Comparison of ENCODE assay signal across 24 cellular contexts in genomic region chr1:79792212-79792575, GRCh38.
DNase-seq lines count a peak whose midpoint lies in the region; ATAC-seq, FAIRE-seq and TF ChIP-seq lines count a peak whose summit lies in the region.
"Had no signal": no experiment of that assay in that cellular context is flagged by ENCODE, and none has a peak within 500 bp of the region (broad histone marks: within the 10 kb centered on the region; RNA-seq: fewer than 3 reads in every experiment).

No MANE protein-coding gene starts in this region.

- peak; percentile 35 for FAIRE-seq in GM18507 (lab: Jason Lieb, UNC)
- FAIRE-seq: endothelial cell of umbilical vein, GM12892 had no signal

- no peak overlapping the region for H3K4me3 ChIP-seq in epithelial cell of esophagus (ENCODE audit: low read length)
- no peak overlapping the region for H3K4me3 ChIP-seq in H7 (ENCODE audit: insufficient read depth, low read depth, low read length)
- H3K4me3 ChIP-seq: SK-N-MC, skin epidermis, transverse colon had no signal

- TF ChIP-seq CTCF in epithelial cell of esophagus (IDR thresholded peaks at IDR 0.05; ENCODE audit: insufficient read depth, low read depth, low read length, missing control alignments) (no peak), omental fat pad (IDR thresholded peaks at IDR 0.05) (no peak)

- ATAC-seq in SK-N-SH treated with all-trans-retinoic acid at 6 μM for 48 hours: peak; percentile 59
- ATAC-seq in omental fat pad (ENCODE audit: low FRiP score): peak; percentile 77
- no peak for ATAC-seq in HG02759 (IDR thresholded peaks at IDR 0.05; ENCODE audit: unreplicated experiment)
- ATAC-seq: activated CD8-positive, alpha-beta T cell treated with anti-CD3 and anti-CD28 coated beads, Interleukin-2, amount 10 ng/mL, durations not matched to agents 7 days and 5 days; left lobe of liver; stimulated activated naive CD8-positive, alpha-beta T cell treated with anti-CD3 and anti-CD28 coated beads, Interleukin-15, Interleukin-2, amounts not matched to agents 100 U/mL and 50 U/mL, for 24 hours had no signal

- H3K27me3 ChIP-seq in H7 (ENCODE audit: control insufficient read depth, insufficient read depth, low read length): no peaks in the 10 kb centered on the region
- H3K27me3 ChIP-seq: transverse colon had no signal

- H3K36me3 ChIP-seq in H7 (replicated peaks; ENCODE audit: control insufficient read depth, insufficient read depth, low read length): no peaks in the 10 kb centered on the region
- H3K36me3 ChIP-seq: transverse colon had no signal

- DNase-seq in GM18507 (ENCODE audit: extremely low spot score, insufficient read length, low read depth) (no peak), epithelial cell of esophagus (ENCODE audit: low read depth) (peak; percentile 14), omental fat pad (ENCODE audit: low spot score) (no peak), islet precursor cell (no peak), DMS53 treated with DMSO at 0.1 percent for 48 hours (lab: John Stamatoyannopoulos, UW; ENCODE audit: unreplicated experiment) (no peak), H7 (no peak)
- DNase-seq: activated CD8-positive, alpha-beta T cell treated with anti-CD3 and anti-CD28 coated beads, Interleukin-2, amount 10 ng/mL, durations not matched to agents 7 days and 5 days; activated naive CD4-positive, alpha-beta T cell treated with Interleukin-2 at 50 U/mL for 16 hours; activated T-cell treated with anti-CD3 and anti-CD28 coated beads, Interleukin-2, amount 50 U/mL, for 24 hours; CD4-positive, CD25-positive, alpha-beta regulatory T cell; Kasumi-1; midbrain; NCI-H1105; NCI-H510A treated with DMSO at 0.1 percent for 48 hours; stimulated activated naive CD8-positive, alpha-beta T cell treated with anti-CD3 and anti-CD28 coated beads, Interleukin-15, Interleukin-2, amounts not matched to agents 100 U/mL and 50 U/mL, for 24 hours; T1000; transverse colon had no signal

TF ChIP-seq in SK-N-SH treated with all-trans-retinoic acid at 6 μM for 48 hours, 23 proteins besides CTCF, POLR2A, EP300 and RAD21:
- TF ChIP-seq SNAI2 (CRISPR knock-in tag; IDR thresholded peaks at IDR 0.05): no peak
